20 cellular contexts compared by ENCODE assay signal in the genomic region with DNA sequence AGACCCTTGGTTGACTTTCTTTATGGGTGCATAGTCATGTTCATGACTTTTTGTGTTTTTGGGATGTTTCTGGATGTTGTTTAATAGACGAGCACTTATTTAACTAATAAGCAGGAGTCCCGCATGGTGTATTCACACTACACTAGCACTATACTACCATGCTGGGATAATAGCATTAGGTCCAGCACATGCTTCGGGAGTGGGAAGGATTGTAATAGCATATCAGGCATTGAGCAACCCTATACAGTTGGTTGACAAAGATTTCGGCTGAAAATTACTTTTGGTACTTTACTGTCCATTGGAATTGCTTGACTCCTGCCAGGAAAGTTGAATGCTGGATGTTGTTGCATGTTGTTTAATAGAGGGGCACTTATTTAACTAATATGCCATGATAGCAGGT. TPM values are rescaled to one million over a fixed set of nuclear protein-coding genes. Genes with fewer than 3 reads are reported as not detected.
DNase-seq lines count a peak whose midpoint lies in the region; TF ChIP-seq lines count a peak whose summit lies in the region.
"Had no signal": no experiment of that assay in that cellular context is flagged by ENCODE, and none has a peak within 500 bp of the region (broad histone marks: within the 10 kb centered on the region; RNA-seq: fewer than 3 reads in every experiment).

No MANE protein-coding gene starts in this region.

- no peak for DNase-seq in MCF 10A (ENCODE audit: unreplicated experiment)
- no peak for DNase-seq in breast epithelium (ENCODE audit: low spot score in 2 of 2)
- peak; percentile 54 for DNase-seq in fibroblast of villous mesenchyme (ENCODE audit: low read depth)
- DNase-seq in type B pancreatic cell (ENCODE audit: extremely low spot score, unreplicated experiment) = no peak
- DNase-seq in NCI-H2081 (lab: John Stamatoyannopoulos, UW) = no peak
- no peak for DNase-seq in dedifferentiated amniotic fluid mesenchymal stem cell (ENCODE audit: extremely low spot score)
- DNase-seq in HuH-7 (ENCODE audit: low spot score) = no peak
- DNase-seq: activated CD4-positive, alpha-beta T cell treated with anti-CD3 and anti-CD28 coated beads for 48 hours; activated gamma-delta T cell treated with Interleukin-2 at 50 U/mL for 16 hours; HFFc6; KBM-7; kidney glomerular epithelial cell; naive thymus-derived CD8-positive, alpha-beta T cell; NCI-H1048; NCI-H2029; stimulated activated CD8-positive, alpha-beta memory T cell treated with anti-CD3 and anti-CD28 coated beads, Interleukin-4, amount 100 ng/mL, for 48 hours had no signal

- intact Hi-C loops in MCF 10A (cut with micrococcal nuclease) = no loop called here
- intact Hi-C loops in breast epithelium (cut with DNase I; ENCODE audit: low total_unique reads) = loop anchor here (10.0 kb wide), 1 partner anchor 123 kb away; no protein-coding TSS in a partner anchor

- H3K4me1 Mint-ChIP-seq in MCF 10A (ENCODE audit: insufficient read depth, unreplicated experiment) (peaks cover 50% of the 10 kb centered on the region), type B pancreatic cell (ENCODE audit: unreplicated experiment) (peaks cover 26% of the 10 kb centered on the region)

- H3K9me3 Mint-ChIP-seq in MCF 10A (ENCODE audit: unreplicated experiment) (no peaks in the 10 kb centered on the region), type B pancreatic cell (no peaks in the 10 kb centered on the region)
- H3K9me3 Mint-ChIP-seq: CD8-positive, alpha-beta T cell; HFFc6; memory B cell; naive thymus-derived CD8-positive, alpha-beta T cell had no signal

- H3K4me1 ChIP-seq in breast epithelium = peaks cover 0 to 4% of the 10 kb centered on the region in 2 donors

- H3K36me3 Mint-ChIP-seq in MCF 10A (ENCODE audit: insufficient read depth, unreplicated experiment) = peaks cover 5% of the 10 kb centered on the region
- H3K36me3 Mint-ChIP-seq in type B pancreatic cell = no peaks in the 10 kb centered on the region
- H3K36me3 Mint-ChIP-seq: memory B cell; naive thymus-derived CD8-positive, alpha-beta T cell had no signal

- no peak overlapping the region for H3K4me3 ChIP-seq in breast epithelium
- peak overlapping the region; percentile 66 for H3K4me3 ChIP-seq in WI38 (ENCODE audit: low read depth, low read length)
- H3K4me3 ChIP-seq in fibroblast of villous mesenchyme (ENCODE audit: low read depth, low read length) = no peak overlapping the region

- no peak overlapping the region for H3K27ac Mint-ChIP-seq in MCF 10A (ENCODE audit: low read depth, unreplicated experiment)
- H3K27ac Mint-ChIP-seq in type B pancreatic cell = no peak overlapping the region
- H3K27ac Mint-ChIP-seq: CD8-positive, alpha-beta T cell; HFFc6; memory B cell; naive thymus-derived CD8-positive, alpha-beta T cell; progenitor cell of endocrine pancreas had no signal

- H3K27me3 Mint-ChIP-seq in MCF 10A (ENCODE audit: insufficient read depth, unreplicated experiment) (no peaks in the 10 kb centered on the region), type B pancreatic cell (peaks cover 56% of the 10 kb centered on the region)

- H3K4me3 Mint-ChIP-seq in MCF 10A (ENCODE audit: unreplicated experiment) (peak overlapping the region; percentile 92), type B pancreatic cell (peak overlapping the region; percentile 74)
- H3K4me3 Mint-ChIP-seq: memory B cell had no signal

- no peaks in the 10 kb centered on the region for H3K9me3 ChIP-seq in breast epithelium

- peaks cover 0 to 4% of the 10 kb centered on the region in 2 donors for H3K27me3 ChIP-seq in breast epithelium

- POLR2A ChIA-PET in MCF 10A (lab: Yijun Ruan, JAX) = interaction anchor here (0.7 to 2.5 kb wide), 3 partner anchors 40 to 344 kb away, joined by 3 to 11 read pairs (median 3); no protein-coding TSS in a partner anchor

- TF ChIP-seq CTCF in MCF 10A (IDR thresholded peaks at IDR 0.05; ENCODE audit: unreplicated experiment) (no peak), breast epithelium (IDR thresholded peaks at IDR 0.05) (no peak), WI38 (IDR thresholded peaks at IDR 0.05; ENCODE audit: low read depth, low read length) (no peak), fibroblast of villous mesenchyme (IDR thresholded peaks at IDR 0.05; ENCODE audit: insufficient read depth, low read depth, low read length) (no peak), type B pancreatic cell (conservative IDR thresholded peaks at IDR 0.05) (no peak)

- CTCF ChIA-PET in MCF 10A (lab: Yijun Ruan, JAX) = interaction anchor here (0.7 to 2.4 kb wide), 5 partner anchors 11 to 378 kb away, joined by 3 to 15 read pairs (median 4); no protein-coding TSS in a partner anchor

- H3K27ac ChIP-seq in breast epithelium = no peak overlapping the region

- H3K36me3 ChIP-seq in breast epithelium = no peaks in the 10 kb centered on the region

- BruUV-seq in MCF 10A (replicated peaks; lab: Mats Ljungman, UMichigan) = no TSS peak

- no peak for TF ChIP-seq POLR2A in breast epithelium (IDR thresholded peaks at IDR 0.05)

RNA-seq across cellular contexts. Expression of a gene that starts 2.8 kb away (rescaled TPM):
- total RNA-seq in MCF 10A (2022) (21.0 and 21.7 TPM in 2 replicates), breast epithelium (1 to 10 TPM; 3.2 to 5.6 (median 4.6) TPM), fibroblast of villous mesenchyme (11.9 and 13.4 TPM in 2 replicates), type B pancreatic cell (ENCODE audit: low replicate concordance) (2.5 and 13.9 TPM in 2 replicates)
